16 cellular contexts compared by ENCODE assay signal in the genomic region with DNA sequence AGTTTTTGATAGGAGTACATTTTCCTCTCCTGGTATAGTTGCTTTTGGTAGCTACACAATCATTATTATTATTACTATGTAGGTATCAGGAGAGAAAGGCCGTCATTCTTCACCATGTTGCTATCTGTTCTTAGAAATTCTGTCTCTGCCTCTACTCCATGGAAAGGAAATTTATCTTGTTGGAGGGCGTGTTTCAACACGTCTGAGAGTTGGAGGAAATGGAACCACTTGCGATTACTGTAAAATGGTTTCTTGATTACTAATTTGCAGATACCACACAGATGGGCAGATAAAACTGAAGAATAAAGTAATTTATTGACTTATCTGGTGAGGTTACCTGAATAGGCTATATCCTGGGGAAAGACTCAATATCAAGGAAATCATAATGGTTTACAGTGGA.
DNase-seq lines count a peak whose midpoint lies in the region; ATAC-seq and TF ChIP-seq lines count a peak whose summit lies in the region.
"Had no signal": no experiment of that assay in that cellular context is flagged by ENCODE, and none has a peak within 500 bp of the region (broad histone marks: within the 10 kb centered on the region; RNA-seq: fewer than 3 reads in every experiment).

No MANE protein-coding gene starts in this region.

- H3K36me3 ChIP-seq in GM23338 (ENCODE audit: insufficient read depth) (peaks cover 5% of the 10 kb centered on the region; the same call in 1 of the 2 replicates), RWPE2 (ENCODE audit: low read depth) (no peaks in the 10 kb centered on the region), neuronal stem cell (replicated peaks in 1 of 2; ENCODE audit: control insufficient read depth in 2 of 2, insufficient read depth in 2 of 2, low read length in 2 of 2) (no peaks in the 10 kb centered on the region)
- H3K36me3 ChIP-seq: BLaER1 treated with 17β-estradiol and CSF1 and Interleukin-3, amounts not matched to agents 10 nM and 100 nM; HAP-1 had no signal

- H2BK120ac ChIP-seq in neuronal stem cell (ENCODE audit: low read depth, low read length): no peak overlapping the region

- H3K79me1 ChIP-seq in neuronal stem cell (ENCODE audit: low read depth, low read length): no peaks in the 10 kb centered on the region

- ATAC-seq in GM23338 (no peak), RWPE2 (ENCODE audit: low read depth) (peak; percentile 41; the same call in 1 of the 3 replicates), HG03378 (IDR thresholded peaks at IDR 0.05; ENCODE audit: unreplicated experiment) (no peak)
- ATAC-seq: CD8-positive, alpha-beta T cell; GM12878 had no signal

- H3K27me3 ChIP-seq in GM23338 (ENCODE audit: insufficient read depth) (no peaks in the 10 kb centered on the region), RWPE2 (ENCODE audit: insufficient read depth, poor library complexity, severe bottlenecking) (peaks cover 11% of the 10 kb centered on the region), neuronal stem cell (ENCODE audit: control insufficient read depth in 3 of 3, insufficient read depth in 3 of 3, low read depth in 1 of 3, low read length in 3 of 3) (no peaks in the 10 kb centered on the region)
- H3K27me3 ChIP-seq: BLaER1 treated with 17β-estradiol and CSF1 and Interleukin-3, amounts not matched to agents 10 nM and 100 nM had no signal

- no peak overlapping the region for H3K27ac Mint-ChIP-seq in GM23338
- H3K27ac Mint-ChIP-seq: B cell; CD8-positive, alpha-beta T cell had no signal

- no peak overlapping the region for H3K4ac ChIP-seq in neuronal stem cell (ENCODE audit: low read length)

- no peak overlapping the region for H2BK12ac ChIP-seq in neuronal stem cell (ENCODE audit: low read length)

- H2AFZ ChIP-seq in GM23338 (peak overlapping the region; percentile 83; the same call in 1 of the 2 replicates), neuronal stem cell (ENCODE audit: low read length) (peak overlapping the region; percentile 3)

- H3K36me3 Mint-ChIP-seq in GM23338 (ENCODE audit: low read depth): peaks cover 4% of the 10 kb centered on the region; the same call in 1 of the 3 replicates
- H3K36me3 Mint-ChIP-seq: CD8-positive, alpha-beta T cell had no signal

- H4K20me1 ChIP-seq in GM23338 (replicated peaks; ENCODE audit: insufficient read depth): no peaks in the 10 kb centered on the region
- H4K20me1 ChIP-seq: BLaER1 treated with 17β-estradiol and CSF1 and Interleukin-3, amounts not matched to agents 10 nM and 100 nM had no signal

- peaks cover 1% of the 10 kb centered on the region for H3K27me3 Mint-ChIP-seq in GM23338 (ENCODE audit: insufficient read depth, low read depth, poor library complexity)
- H3K27me3 Mint-ChIP-seq: B cell had no signal

- no peak overlapping the region for H3K18ac ChIP-seq in neuronal stem cell (ENCODE audit: low read length)

- H3K9me3 ChIP-seq in RWPE2 (ENCODE audit: severe bottlenecking) (peaks cover 3% of the 10 kb centered on the region), neuronal stem cell (replicated peaks in 1 of 2; ENCODE audit: control insufficient read depth in 2 of 2, insufficient read depth in 1 of 2, low read depth in 1 of 2, low read length in 2 of 2) (no peaks in the 10 kb centered on the region)
- H3K9me3 ChIP-seq: BLaER1 treated with 17β-estradiol and CSF1 and Interleukin-3, amounts not matched to agents 10 nM and 100 nM; HAP-1 had no signal

- H3K4me1 ChIP-seq in GM23338 (ENCODE audit: insufficient read depth) (peaks cover 4% of the 10 kb centered on the region; the same call in 1 of the 2 replicates), RWPE2 (ENCODE audit: insufficient read depth, poor library complexity, severe bottlenecking) (no peaks in the 10 kb centered on the region), neuronal stem cell (ENCODE audit: control insufficient read depth in 2 of 2, insufficient read depth in 1 of 2, low read depth in 1 of 2, low read length in 2 of 2) (no peaks in the 10 kb centered on the region)
- H3K4me1 ChIP-seq: BLaER1 treated with 17β-estradiol and CSF1 and Interleukin-3, amounts not matched to agents 10 nM and 100 nM; HAP-1 had no signal

- H2BK5ac ChIP-seq in neuronal stem cell (ENCODE audit: low read length): no peak overlapping the region

- H2AK5ac ChIP-seq in neuronal stem cell (ENCODE audit: low read depth, low read length): no peak overlapping the region

- H3K4me3 ChIP-seq in GM23338: no peak overlapping the region
- no peak overlapping the region for H3K4me3 ChIP-seq in RWPE2 (ENCODE audit: severe bottlenecking)
- H3K4me3 ChIP-seq in epithelial cell of esophagus (ENCODE audit: low read length): no peak overlapping the region
- no peak overlapping the region for H3K4me3 ChIP-seq in neuronal stem cell (ENCODE audit: low read length in 2 of 2)
- H3K4me3 ChIP-seq: BLaER1 treated with 17β-estradiol and CSF1 and Interleukin-3, amounts not matched to agents 10 nM and 100 nM; GM12878; HAP-1 had no signal

- H3K9me2 ChIP-seq in GM23338 (ENCODE audit: insufficient read depth): peaks cover 6% of the 10 kb centered on the region; the same call in 1 of the 2 replicates

- no peak overlapping the region for H3K4me3 Mint-ChIP-seq in GM23338
- H3K4me3 Mint-ChIP-seq: B cell; CD8-positive, alpha-beta T cell had no signal

- peaks cover 4% of the 10 kb centered on the region; the same call in 1 of the 3 replicates for H3K9me3 Mint-ChIP-seq in GM23338

- WGBS in neuronal stem cell (ENCODE audit: extremely low coverage in 2 of 2, insufficient read length in 2 of 2, insufficient replicate concordance in 1 of 2), 2 donors: no CpG with 5 or more reads among the region's 4 CpGs

- no peaks in the 10 kb centered on the region for H3F3A ChIP-seq in GM23338 (replicated peaks; ENCODE audit: low read depth)

- no peak overlapping the region for H3K23ac ChIP-seq in neuronal stem cell (ENCODE audit: low read depth, low read length, poor library complexity)

- no peak overlapping the region for H2BK15ac ChIP-seq in neuronal stem cell (ENCODE audit: low read length)

- H4K8ac ChIP-seq in neuronal stem cell (ENCODE audit: low read depth, low read length): no peak overlapping the region

- no peak for TF ChIP-seq CTCF in GM23338 (conservative IDR thresholded peaks at IDR 0.05; ENCODE audit: low read depth in 2 of 2)
- no peak for TF ChIP-seq CTCF in RWPE2 (IDR thresholded peaks at IDR 0.05; ENCODE audit: poor library complexity, severe bottlenecking)
- no peak for TF ChIP-seq CTCF in epithelial cell of esophagus (IDR thresholded peaks at IDR 0.05; ENCODE audit: insufficient read depth, low read depth, low read length, missing control alignments)

- H3K27ac ChIP-seq in GM23338 (ENCODE audit: low read depth) (no peak overlapping the region), RWPE2 (ENCODE audit: poor library complexity, severe bottlenecking) (no peak overlapping the region), neuronal stem cell (replicated peaks; ENCODE audit: low read length) (no peak overlapping the region)
- H3K27ac ChIP-seq: BLaER1 treated with 17β-estradiol and CSF1 and Interleukin-3, amounts not matched to agents 10 nM and 100 nM had no signal

- H3K4me2 ChIP-seq in GM23338 (no peak overlapping the region), neuronal stem cell (ENCODE audit: insufficient read depth, low read length, poor library complexity, severe bottlenecking) (no peak overlapping the region)
- H3K4me2 ChIP-seq: BLaER1 treated with 17β-estradiol and CSF1 and Interleukin-3, amounts not matched to agents 10 nM and 100 nM had no signal

- H3K14ac ChIP-seq in neuronal stem cell (ENCODE audit: low read length): no peak overlapping the region

- no peaks in the 10 kb centered on the region for H3K79me2 ChIP-seq in GM23338 (replicated peaks; ENCODE audit: insufficient read depth)

- no peaks in the 10 kb centered on the region; the same call in 2 of the 3 replicates for H3K4me1 Mint-ChIP-seq in GM23338
- H3K4me1 Mint-ChIP-seq: B cell had no signal

- H3K9ac ChIP-seq in neuronal stem cell (ENCODE audit: low read depth, low read length, poor library complexity): no peak overlapping the region
- H3K9ac ChIP-seq: BLaER1 treated with 17β-estradiol and CSF1 and Interleukin-3, amounts not matched to agents 10 nM and 100 nM had no signal

- no peak for DNase-seq in GM23338 (ENCODE audit: low spot score)
- DNase-seq in RWPE2 (ENCODE audit: low spot score): no peak
- peak; percentile 76 for DNase-seq in epithelial cell of esophagus (ENCODE audit: low read depth)
- DNase-seq in neuronal stem cell (ENCODE audit: low spot score): no peak
- no peak for DNase-seq in NCI-H2081 (lab: John Stamatoyannopoulos, UW)
- DNase-seq: Calu3; CD8-positive, alpha-beta T cell; DMS 273 treated with DMSO at 0.1 percent for 48 hours; DMS53; DND-41; EL had no signal

- H4K91ac ChIP-seq in neuronal stem cell (ENCODE audit: low read depth, low read length, poor library complexity): no peak overlapping the region

TF ChIP-seq in GM23338, 12 proteins besides CTCF, POLR2A, EP300 and RAD21 (continues in another document):
- TF ChIP-seq ZNF331 (CRISPR knock-in tag; IDR thresholded peaks at IDR 0.05; ENCODE audit: low read depth): no peak
- TF ChIP-seq, protein P1, sequence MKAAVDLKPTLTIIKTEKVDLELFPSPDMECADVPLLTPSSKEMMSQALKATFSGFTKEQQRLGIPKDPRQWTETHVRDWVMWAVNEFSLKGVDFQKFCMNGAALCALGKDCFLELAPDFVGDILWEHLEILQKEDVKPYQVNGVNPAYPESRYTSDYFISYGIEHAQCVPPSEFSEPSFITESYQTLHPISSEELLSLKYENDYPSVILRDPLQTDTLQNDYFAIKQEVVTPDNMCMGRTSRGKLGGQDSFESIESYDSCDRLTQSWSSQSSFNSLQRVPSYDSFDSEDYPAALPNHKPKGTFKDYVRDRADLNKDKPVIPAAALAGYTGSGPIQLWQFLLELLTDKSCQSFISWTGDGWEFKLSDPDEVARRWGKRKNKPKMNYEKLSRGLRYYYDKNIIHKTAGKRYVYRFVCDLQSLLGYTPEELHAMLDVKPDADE (IDR thresholded peaks at IDR 0.05): no peak
